Comparison of ENCODE assay signal across 12 cellular contexts in genomic region chr6:108156938-108157233, GRCh38. TPM values are rescaled to one million over a fixed set of nuclear protein-coding genes. Genes with fewer than 3 reads are reported as not detected.
DNase-seq lines count a peak whose midpoint lies in the region; ATAC-seq and TF ChIP-seq lines count a peak whose summit lies in the region.
"Had no signal": no experiment of that assay in that cellular context is flagged by ENCODE, and none has a peak within 500 bp of the region (broad histone marks: within the 10 kb centered on the region; RNA-seq: fewer than 3 reads in every experiment).

No MANE protein-coding gene starts in this region.

- H2AFZ ChIP-seq in neuron (ENCODE audit: low read depth, low read length) (peak overlapping the region; percentile 24), mesenchymal stem cell (ENCODE audit: low read depth, low read length) (no peak overlapping the region)

- H3K9me3 ChIP-seq in CD4-positive, alpha-beta memory T cell (ENCODE audit: control insufficient read depth in 1 of 2, low read length in 2 of 2) = no peaks in the 10 kb centered on the region
- H3K9me3 ChIP-seq in HUES64 (ENCODE audit: insufficient read depth, low read depth, low read length) = no peaks in the 10 kb centered on the region
- peaks cover 3% of the 10 kb centered on the region for H3K9me3 ChIP-seq in neuron (ENCODE audit: low read length)
- peaks cover 4% of the 10 kb centered on the region for H3K9me3 ChIP-seq in mesenchymal stem cell (ENCODE audit: control insufficient read depth, low read length)
- H3K9me3 ChIP-seq: right lobe of liver had no signal

- TF ChIP-seq CTCF in dorsolateral prefrontal cortex (IDR thresholded peaks at IDR 0.05 in 54 of 56, conservative IDR thresholded peaks at IDR 0.05 in 2 of 56; ENCODE audit: low read depth in 1 of 56, partially characterized antibody in 56 of 56) = no peak
- no peak for TF ChIP-seq CTCF in RWPE1 (conservative IDR thresholded peaks at IDR 0.05; ENCODE audit: low read depth)

- POLR2A ChIA-PET in CD4-positive, alpha-beta memory T cell (lab: Charles Lee; ENCODE audit: partially characterized antibody) = no interaction called here
- POLR2A ChIA-PET in RWPE1 (lab: Yijun Ruan, JAX; ENCODE audit: low non-redundant PET) = no interaction called here

- no peak for DNase-seq in CD4-positive, alpha-beta memory T cell
- no peak for DNase-seq in dorsolateral prefrontal cortex
- no peak for DNase-seq in mesenchymal stem cell
- no peak for DNase-seq in natural killer cell treated with Interleukin-12 subunit alpha and Interleukin-12 subunit beta and Interleukin-15 and Interleukin-18, amount 100 ng/mL, for 72 hours (ENCODE audit: low spot score)
- no peak for DNase-seq in RWPE1 (ENCODE audit: low spot score)
- DNase-seq: activated CD4-positive, alpha-beta T cell treated with anti-CD3 and anti-CD28 coated beads, Interleukin-2, amount 10 ng/mL, durations not matched to agents 7 days and 5 days; activated naive CD4-positive, alpha-beta T cell treated with Interleukin-2 at 50 U/mL for 16 hours; central memory CD4-positive, alpha-beta T cell; right lobe of liver had no signal

- H3K4me1 ChIP-seq in CD4-positive, alpha-beta memory T cell (ENCODE audit: insufficient read depth, low read length) = peaks cover 18% of the 10 kb centered on the region
- H3K4me1 ChIP-seq in HUES64 (ENCODE audit: insufficient read depth, low read length) = peaks cover 22% of the 10 kb centered on the region
- H3K4me1 ChIP-seq in neuron (ENCODE audit: insufficient read depth, low read length) = peaks cover 25% of the 10 kb centered on the region
- H3K4me1 ChIP-seq in mesenchymal stem cell (ENCODE audit: control insufficient read depth, insufficient read depth, low read depth, low read length) = peaks cover 8% of the 10 kb centered on the region

- peak overlapping the region in 1 of 2 donors; percentile 35 for H3K4me3 ChIP-seq in CD4-positive, alpha-beta memory T cell (ENCODE audit: low read length in 2 of 2)
- peak overlapping the region; percentile 8; the same call in 1 of the 2 replicates for H3K4me3 ChIP-seq in HUES64 (ENCODE audit: low read length)
- H3K4me3 ChIP-seq in dorsolateral prefrontal cortex = peak overlapping the region in 39 of 59 donors; percentile 8 to 67 (median 52)
- H3K4me3 ChIP-seq in neuron (ENCODE audit: low read length) = peak overlapping the region; percentile 15
- peak overlapping the region in 1 of 2 experiments; percentile 23 for H3K4me3 ChIP-seq in mesenchymal stem cell (ENCODE audit: insufficient read depth in 1 of 2, low read depth in 1 of 2, low read length in 2 of 2)

- CTCF ChIA-PET in CD4-positive, alpha-beta memory T cell (lab: Charles Lee; ENCODE audit: partially characterized antibody) = no interaction called here
- CTCF ChIA-PET in RWPE1 (lab: Yijun Ruan, JAX) = no interaction called here

- H2AK5ac ChIP-seq in mesenchymal stem cell (ENCODE audit: low read length, severe bottlenecking) = no peak overlapping the region

- H3K9ac ChIP-seq in HUES64 (ENCODE audit: low read depth, low read length) = no peak overlapping the region
- H3K9ac ChIP-seq in mesenchymal stem cell (ENCODE audit: low read length) = no peak overlapping the region

- ATAC-seq in natural killer cell treated with Interleukin-12 subunit alpha and Interleukin-12 subunit beta and Interleukin-15 and Interleukin-18, amount 100 ng/mL, for 72 hours = no peak
- no peak for ATAC-seq in HG02870 (IDR thresholded peaks at IDR 0.05; ENCODE audit: unreplicated experiment)

- H3K4me1 Mint-ChIP-seq in CD4-positive, alpha-beta memory T cell = peaks cover 9 to 23% (median 14%) of the 10 kb centered on the region in 4 donors
- H3K4me1 Mint-ChIP-seq in natural killer cell treated with Interleukin-12 subunit alpha and Interleukin-12 subunit beta and Interleukin-15 and Interleukin-18, amount 100 ng/mL, for 72 hours (ENCODE audit: low read depth in 2 of 2) = peaks cover 5 to 11% of the 10 kb centered on the region in 2 donors

- no peak overlapping the region for H2BK120ac ChIP-seq in mesenchymal stem cell (ENCODE audit: low read depth, low read length)

- no peaks in the 10 kb centered on the region for H3K79me1 ChIP-seq in mesenchymal stem cell (replicated peaks; ENCODE audit: low read length, poor library complexity, severe bottlenecking)

- WGBS in HUES64 = 5% methylated on average over 7 of the region's 8 CpGs
- 10% methylated on average over 8 of the region's 8 CpGs for WGBS in mesenchymal stem cell

- H2BK12ac ChIP-seq in mesenchymal stem cell (ENCODE audit: low read length in 2 of 2) = no peak overlapping the region

- no peak overlapping the region for H2BK5ac ChIP-seq in mesenchymal stem cell (ENCODE audit: low read depth, low read length, poor library complexity, severe bottlenecking)

- H3K4me2 ChIP-seq in mesenchymal stem cell (ENCODE audit: low read length, poor library complexity, severe bottlenecking) = no peak overlapping the region

- no peak overlapping the region for H4K91ac ChIP-seq in mesenchymal stem cell (ENCODE audit: low read length)

- H3K4ac ChIP-seq in mesenchymal stem cell (ENCODE audit: low read depth in 1 of 2, low read length in 2 of 2) = no peak overlapping the region

- H3K23ac ChIP-seq in mesenchymal stem cell (ENCODE audit: low read length in 2 of 2) = peak overlapping the region in 1 of 2 experiments; percentile 78

- no peaks in the 10 kb centered on the region for H3K36me3 Mint-ChIP-seq in CD4-positive, alpha-beta memory T cell
- H3K36me3 Mint-ChIP-seq in natural killer cell treated with Interleukin-12 subunit alpha and Interleukin-12 subunit beta and Interleukin-15 and Interleukin-18, amount 100 ng/mL, for 72 hours = peaks cover 5% of the 10 kb centered on the region

- no peak overlapping the region for H3K27ac Mint-ChIP-seq in CD4-positive, alpha-beta memory T cell
- H3K27ac Mint-ChIP-seq in natural killer cell treated with Interleukin-12 subunit alpha and Interleukin-12 subunit beta and Interleukin-15 and Interleukin-18, amount 100 ng/mL, for 72 hours = no peak overlapping the region
- H3K27ac Mint-ChIP-seq: activated CD4-positive, alpha-beta T cell treated with anti-CD3 and anti-CD28 coated beads, Interleukin-2, amount 10 ng/mL, durations not matched to agents 7 days and 5 days had no signal

- intact Hi-C loops in CD4-positive, alpha-beta memory T cell (cut with micrococcal nuclease) = loop anchor here (5.0 kb wide), 1 partner anchor 40 kb away; no protein-coding TSS in a partner anchor
- intact Hi-C loops in dorsolateral prefrontal cortex (cut with DNase I) = no loop called here

- no peak overlapping the region for H4K8ac ChIP-seq in mesenchymal stem cell (ENCODE audit: low read length)

- H3K9me3 Mint-ChIP-seq in CD4-positive, alpha-beta memory T cell = peaks cover 0 to 2% (median 0%) of the 10 kb centered on the region in 8 donors
- H3K9me3 Mint-ChIP-seq in natural killer cell treated with Interleukin-12 subunit alpha and Interleukin-12 subunit beta and Interleukin-15 and Interleukin-18, amount 100 ng/mL, for 72 hours = no peaks in the 10 kb centered on the region
- H3K9me3 Mint-ChIP-seq: activated CD4-positive, alpha-beta T cell treated with anti-CD3 and anti-CD28 coated beads, Interleukin-2, amount 10 ng/mL, durations not matched to agents 7 days and 5 days had no signal

- no peak overlapping the region for H3K14ac ChIP-seq in mesenchymal stem cell (ENCODE audit: low read length in 2 of 2)

- H3K27ac ChIP-seq in CD4-positive, alpha-beta memory T cell (ENCODE audit: low read depth, low read length) = no peak overlapping the region
- no peak overlapping the region for H3K27ac ChIP-seq in HUES64 (ENCODE audit: low read depth, low read length)
- no peak overlapping the region for H3K27ac ChIP-seq in dorsolateral prefrontal cortex
- no peak overlapping the region for H3K27ac ChIP-seq in mesenchymal stem cell (ENCODE audit: low read length, poor library complexity, severe bottlenecking)
- H3K27ac ChIP-seq in RWPE1 = no peak overlapping the region
- H3K27ac ChIP-seq: right lobe of liver had no signal

- peaks cover 64 to 75% of the 10 kb centered on the region in 2 donors for H3K27me3 Mint-ChIP-seq in CD4-positive, alpha-beta memory T cell
- peaks cover 56 to 72% of the 10 kb centered on the region in 2 donors for H3K27me3 Mint-ChIP-seq in natural killer cell treated with Interleukin-12 subunit alpha and Interleukin-12 subunit beta and Interleukin-15 and Interleukin-18, amount 100 ng/mL, for 72 hours

- peak overlapping the region; percentile 44 to 79 (median 70) for H3K4me3 Mint-ChIP-seq in CD4-positive, alpha-beta memory T cell
- H3K4me3 Mint-ChIP-seq in natural killer cell treated with Interleukin-12 subunit alpha and Interleukin-12 subunit beta and Interleukin-15 and Interleukin-18, amount 100 ng/mL, for 72 hours = no peak overlapping the region
- H3K4me3 Mint-ChIP-seq: activated CD4-positive, alpha-beta T cell treated with anti-CD3 and anti-CD28 coated beads, Interleukin-2, amount 10 ng/mL, durations not matched to agents 7 days and 5 days had no signal

- no peak overlapping the region for H3K18ac ChIP-seq in mesenchymal stem cell (ENCODE audit: low read depth in 1 of 2, low read length in 2 of 2)

- H2BK15ac ChIP-seq in mesenchymal stem cell (ENCODE audit: low read depth, poor library complexity, severe bottlenecking) = no peak overlapping the region

- H3K36me3 ChIP-seq in CD4-positive, alpha-beta memory T cell (ENCODE audit: insufficient read depth, low read length) = no peaks in the 10 kb centered on the region
- H3K36me3 ChIP-seq in HUES64 (ENCODE audit: insufficient read depth, low read length) (no peaks in the 10 kb centered on the region), neuron (ENCODE audit: insufficient read depth, low read length) (no peaks in the 10 kb centered on the region), mesenchymal stem cell (ENCODE audit: control insufficient read depth in 1 of 2, insufficient read depth in 2 of 2, low read depth in 1 of 2, low read length in 2 of 2) (no peaks in the 10 kb centered on the region)
- H3K36me3 ChIP-seq: right lobe of liver had no signal

- H3K27me3 ChIP-seq in CD4-positive, alpha-beta memory T cell (ENCODE audit: insufficient read depth, low read length) = peaks cover 44% of the 10 kb centered on the region
- H3K27me3 ChIP-seq in HUES64 (ENCODE audit: insufficient read depth, low read length) (peaks cover 100% of the 10 kb centered on the region), dorsolateral prefrontal cortex (peaks cover 0 to 86% (median 60%) of the 10 kb centered on the region in 45 donors), neuron (ENCODE audit: insufficient read depth, low read length) (peaks cover 72% of the 10 kb centered on the region), mesenchymal stem cell (ENCODE audit: control insufficient read depth in 1 of 2, insufficient read depth in 1 of 2, low read length in 2 of 2) (peaks cover 76 to 93% of the 10 kb centered on the region in 2 experiments)

RNA-seq across cellular contexts. Expression of gene NR2E1, which starts 8.9 kb away (rescaled TPM):
- total RNA-seq in CD4-positive, alpha-beta memory T cell = not detected
- polyA plus RNA-seq in CD4-positive, alpha-beta memory T cell = not detected
- polyA plus RNA-seq in HUES64 (2013, experiment 1 of 2) = not detected
- polyA plus RNA-seq in HUES64 (2013, experiment 2 of 2) = not detected
- total RNA-seq in dorsolateral prefrontal cortex = 10 to 100 TPM in 109 of 120 experiments, 1 to 10 TPM in 11; 5.0 to 64.6 (median 15.3) TPM
- polyA plus RNA-seq in mesenchymal stem cell (2013, experiment 1 of 2) = not detected
- not detected for polyA plus RNA-seq in mesenchymal stem cell (2013, experiment 2 of 2)
- total RNA-seq in natural killer cell treated with Interleukin-12 subunit alpha and Interleukin-12 subunit beta and Interleukin-15 and Interleukin-18, amount 100 ng/mL, for 72 hours = not detected
- total RNA-seq: activated CD4-positive, alpha-beta T cell treated with anti-CD3 and anti-CD28 coated beads, Interleukin-2, amount 10 ng/mL, durations not matched to agents 7 days and 5 days; right lobe of liver had no signal

Comparison
In these comparisons a context has a peak if more than half of its experiments do, and no peak if none do; other contexts are left out.
1. RNA of gene NR2E1, which starts 8.9 kb away (total RNA-seq): 5.0 to 64.6 TPM in dorsolateral prefrontal cortex; not detected in CD4-positive, alpha-beta memory T cell and not detected in natural killer cell treated with Interleukin-12 subunit alpha and Interleukin-12 subunit beta and Interleukin-15 and Interleukin-18, amount 100 ng/mL, for 72 hours; every median in the first group is over 4 times any median in the second.